13 cellular contexts compared by ENCODE assay signal in the genomic region with DNA sequence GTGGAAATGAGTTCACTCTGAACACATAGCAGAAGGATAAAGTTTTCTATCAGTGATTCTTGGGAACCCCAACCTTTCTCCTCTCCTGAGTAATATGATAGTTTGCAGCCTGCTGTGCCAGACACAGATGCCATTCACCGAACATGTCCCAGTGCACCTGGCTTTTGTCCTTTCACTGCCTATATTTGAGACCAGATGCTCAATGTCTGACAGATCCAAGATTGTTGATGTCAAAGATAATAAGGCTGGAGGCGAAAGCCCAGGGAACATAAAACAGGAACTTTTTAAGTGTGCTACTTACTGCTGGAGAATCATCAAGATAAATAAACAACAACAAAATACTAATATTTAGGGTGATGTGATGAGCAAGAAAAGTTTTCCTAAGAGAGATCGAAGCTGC.
DNase-seq lines count a peak whose midpoint lies in the region; ATAC-seq lines count a peak whose summit lies in the region.
"Had no signal": no experiment of that assay in that cellular context is flagged by ENCODE, and none has a peak within 500 bp of the region (broad histone marks: within the 10 kb centered on the region; RNA-seq: fewer than 3 reads in every experiment).

No MANE protein-coding gene starts in this region.

- H3K9me3 ChIP-seq in right cardiac atrium (ENCODE audit: control insufficient read depth, low read length): no peaks in the 10 kb centered on the region
- H3K9me3 ChIP-seq: HAP-1, MG63 had no signal

- peak; percentile 52 for DNase-seq in NCI-H1105 (lab: John Stamatoyannopoulos, UW)
- DNase-seq in NCI-H2107 (lab: John Stamatoyannopoulos, UW): peak; percentile 16
- peak; percentile 92 for DNase-seq in NCI-H69 (lab: John Stamatoyannopoulos, UW)
- no peak for DNase-seq in activated T-cell treated with anti-CD3 and anti-CD28 coated beads, Interleukin-2, amount 50 U/mL, for 4 hours
- no peak for DNase-seq in NCI-H226
- DNase-seq in right cardiac atrium: no peak
- DNase-seq: DMS79, KG1, MG63, NCI-H1436 treated with DMSO at 0.1 percent for 48 hours had no signal

- intact Hi-C loops in right cardiac atrium (cut with DNase I): loop anchor here in 1 of 4 donors (5.0 to 10.0 kb wide), 3 partner anchors 50 to 378 kb away; no protein-coding TSS in a partner anchor

- H3K4me1 Mint-ChIP-seq in activated T-cell treated with anti-CD3 and anti-CD28 coated beads, Interleukin-2, amount 50 U/mL, for 4 hours (ENCODE audit: low read depth): peaks cover 3% of the 10 kb centered on the region

- H3K27ac ChIP-seq in right cardiac atrium (ENCODE audit: low read length): no peak overlapping the region
- H3K27ac ChIP-seq: C4-2B had no signal

- 89% methylated on average over 3 of the region's 3 CpGs for WGBS in right cardiac atrium

- ATAC-seq in activated T-cell treated with anti-CD3 and anti-CD28 coated beads, Interleukin-2, amount 50 U/mL, for 4 hours: no peak
- ATAC-seq in GM18858 (IDR thresholded peaks at IDR 0.05; ENCODE audit: unreplicated experiment) (no peak), right cardiac atrium (no peak)

- no peak overlapping the region for H3K4me3 ChIP-seq in right cardiac atrium (ENCODE audit: low read length)
- H3K4me3 ChIP-seq: HAP-1, MG63 had no signal

- H3K4me1 ChIP-seq in right cardiac atrium (ENCODE audit: control insufficient read depth, insufficient read depth, low read length): no peaks in the 10 kb centered on the region
- H3K4me1 ChIP-seq: HAP-1 had no signal

- H3K4me3 Mint-ChIP-seq in activated T-cell treated with anti-CD3 and anti-CD28 coated beads, Interleukin-2, amount 50 U/mL, for 4 hours: no peak overlapping the region

- H3K27me3 ChIP-seq in right cardiac atrium (ENCODE audit: control insufficient read depth, insufficient read depth): no peaks in the 10 kb centered on the region
- H3K27me3 ChIP-seq: MG63 had no signal

- no peaks in the 10 kb centered on the region for H3K9me3 Mint-ChIP-seq in activated T-cell treated with anti-CD3 and anti-CD28 coated beads, Interleukin-2, amount 50 U/mL, for 4 hours

- H3K36me3 Mint-ChIP-seq in activated T-cell treated with anti-CD3 and anti-CD28 coated beads, Interleukin-2, amount 50 U/mL, for 4 hours (ENCODE audit: insufficient read depth): peaks cover 12% of the 10 kb centered on the region

- H3K27me3 Mint-ChIP-seq in activated T-cell treated with anti-CD3 and anti-CD28 coated beads, Interleukin-2, amount 50 U/mL, for 4 hours (ENCODE audit: low read depth): no peaks in the 10 kb centered on the region

Comparison
In these comparisons a context has a peak if more than half of its experiments do, and no peak if none do; other contexts are left out.
1. DNase-seq: peak in NCI-H1105 (single experiment), NCI-H2107 (single experiment) and NCI-H69 (single experiment); none in activated T-cell treated with anti-CD3 and anti-CD28 coated beads, Interleukin-2, amount 50 U/mL, for 4 hours (single experiment), NCI-H226 (single experiment) and right cardiac atrium (0 of 3).